ENCODE assay signal across 13 cellular contexts in the genomic region with DNA sequence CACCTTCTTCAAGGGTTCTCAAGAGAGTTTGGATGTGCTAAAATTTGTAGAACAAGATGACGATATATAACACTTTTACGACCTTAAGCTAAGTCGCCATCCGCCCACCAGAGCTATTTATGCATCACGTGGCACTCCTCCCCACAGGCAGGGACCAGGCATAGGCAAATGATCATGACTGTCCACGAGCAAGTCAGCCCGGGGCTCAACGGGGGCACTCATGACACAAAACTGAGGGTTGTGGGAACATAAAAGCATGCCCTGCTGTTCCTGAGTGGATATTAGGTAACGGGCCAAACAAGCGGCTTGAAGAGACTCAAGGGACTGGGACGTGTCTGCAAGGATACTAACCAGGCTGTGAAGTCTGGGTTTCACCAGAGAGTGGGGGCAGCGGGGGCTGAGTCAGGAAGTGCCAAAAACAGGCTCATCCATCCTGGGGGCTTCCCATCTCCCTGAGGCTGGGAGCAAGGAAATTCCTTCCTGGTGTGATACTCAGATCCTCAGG. TPM values are rescaled to one million over a fixed set of nuclear protein-coding genes. Genes with fewer than 3 reads are reported as not detected.
DNase-seq lines count a peak whose midpoint lies in the region; ATAC-seq and TF ChIP-seq lines count a peak whose summit lies in the region.
"Had no signal": no experiment of that assay in that cellular context is flagged by ENCODE, and none has a peak within 500 bp of the region (broad histone marks: within the 10 kb centered on the region; RNA-seq: fewer than 3 reads in every experiment).

No MANE protein-coding gene starts in this region.

- peaks cover 19% of the 10 kb centered on the region for H3K4me1 ChIP-seq in osteoblast (ENCODE audit: insufficient read depth, low read length)
- H3K4me1 ChIP-seq in MM.1S (ENCODE audit: low read length) = no peaks in the 10 kb centered on the region
- H3K4me1 ChIP-seq: right lobe of liver had no signal

- H3K9me3 ChIP-seq in AG04450 (ENCODE audit: control insufficient read depth, insufficient read depth, low read length) (no peaks in the 10 kb centered on the region; the same call in 1 of the 2 replicates), osteoblast (ENCODE audit: low read depth, low read length) (no peaks in the 10 kb centered on the region), MM.1S (replicated peaks; ENCODE audit: insufficient read depth, low read length) (no peaks in the 10 kb centered on the region)
- H3K9me3 ChIP-seq: right lobe of liver, upper lobe of left lung had no signal

- H3K36me3 ChIP-seq in osteoblast (ENCODE audit: insufficient read depth, low read length) (no peaks in the 10 kb centered on the region), MM.1S (replicated peaks; ENCODE audit: insufficient read depth, low read length) (no peaks in the 10 kb centered on the region)
- H3K36me3 ChIP-seq: right lobe of liver, upper lobe of left lung had no signal

- H3K27me3 ChIP-seq in AG04450 (ENCODE audit: control insufficient read depth, insufficient read depth, low read length) (peaks cover 59% of the 10 kb centered on the region), osteoblast (ENCODE audit: insufficient read depth, low read length) (peaks cover 18% of the 10 kb centered on the region), MM.1S (replicated peaks; ENCODE audit: insufficient read depth, low read length) (peaks cover 39% of the 10 kb centered on the region)
- H3K27me3 ChIP-seq: right lobe of liver, upper lobe of left lung had no signal

- no peak overlapping the region for H3K9ac ChIP-seq in MM.1S (ENCODE audit: low read length)

- POLR2A ChIA-PET in AG04450 (lab: Yijun Ruan, JAX) = no interaction called here

- H3K9me2 ChIP-seq in MM.1S (replicated peaks; ENCODE audit: insufficient read depth, low read length) = no peaks in the 10 kb centered on the region

- no peaks in the 10 kb centered on the region for H4K20me1 ChIP-seq in osteoblast (ENCODE audit: insufficient read depth, low read length)
- no peaks in the 10 kb centered on the region for H4K20me1 ChIP-seq in MM.1S (ENCODE audit: insufficient read depth, low read length)

- H3K4me2 ChIP-seq in osteoblast (ENCODE audit: insufficient read depth, low read length) = peak overlapping the region; percentile 83
- no peak overlapping the region for H3K4me2 ChIP-seq in MM.1S (ENCODE audit: low read depth, low read length)

- H3F3A ChIP-seq in MM.1S (ENCODE audit: insufficient read depth, low read length) = no peaks in the 10 kb centered on the region

- peak overlapping the region; percentile 10; the same call in 1 of the 2 replicates for H3K4me3 ChIP-seq in AG04450 (ENCODE audit: low read depth, low read length)
- H3K4me3 ChIP-seq in foreskin fibroblast (ENCODE audit: low read depth in 1 of 2, low read length in 2 of 2) = peak overlapping the region; percentile 11 to 40
- H3K4me3 ChIP-seq in osteoblast (ENCODE audit: insufficient read depth, low read length) = peak overlapping the region; percentile 62
- no peak overlapping the region for H3K4me3 ChIP-seq in MM.1S (ENCODE audit: low read length)
- H3K4me3 ChIP-seq: right lobe of liver had no signal

- H2AFZ ChIP-seq in osteoblast (ENCODE audit: low read length) (peak overlapping the region; percentile 86), MM.1S (ENCODE audit: low read length) (no peak overlapping the region)

- TF ChIP-seq CTCF in AG04450 (IDR thresholded peaks at IDR 0.05; ENCODE audit: low read depth, low read length) (no peak), foreskin fibroblast (IDR thresholded peaks at IDR 0.05; ENCODE audit: low read depth, low read length) (no peak), osteoblast (IDR thresholded peaks at IDR 0.05; ENCODE audit: extremely low read depth, low read depth, low read length) (no peak), MM.1S (IDR thresholded peaks at IDR 0.05; ENCODE audit: low read length) (no peak)

- DNase-seq in AG04450 (ENCODE audit: low read depth, low spot score) (no peak), NCI-H524 treated with DMSO at 0.1 percent for 48 hours (lab: John Stamatoyannopoulos, UW) (peak; percentile 66), foreskin fibroblast (peak; percentile 27 to 56), osteoblast (ENCODE audit: insufficient read length, low spot score, missing footprints) (peak; percentile 86), HCEC 1CT (no peak), MM.1S (no peak)
- no peak for DNase-seq in stimulated activated CD4-positive, alpha-beta T cell treated with anti-CD3 and anti-CD28 coated beads, Interleukin-2, amount 100 ng/mL, for 48 hours
- DNase-seq: activated CD4-positive, alpha-beta T cell treated with anti-CD3 and anti-CD28 coated beads, Interleukin-2, amount 50 U/mL, for 1 hour; GOT3; right lobe of liver had no signal

- no peak overlapping the region for H3K27ac ChIP-seq in AG04450 (ENCODE audit: low read depth, low read length)
- H3K27ac ChIP-seq in osteoblast (ENCODE audit: low read depth, low read length) = peak overlapping the region; percentile 27
- H3K27ac ChIP-seq in MM.1S (ENCODE audit: low read length) = no peak overlapping the region
- H3K27ac ChIP-seq: right lobe of liver, upper lobe of left lung had no signal

- H3K79me2 ChIP-seq in osteoblast (ENCODE audit: insufficient read depth, low read length) (no peaks in the 10 kb centered on the region), MM.1S (ENCODE audit: low read length) (no peaks in the 10 kb centered on the region)

- ATAC-seq in SK-N-SH treated with all-trans-retinoic acid at 6 μM for 48 hours = no peak
- ATAC-seq: right lobe of liver had no signal

- CTCF ChIA-PET in AG04450 (lab: Charles Lee) = interaction anchor here (1.6 to 2.0 kb wide), 2 partner anchors 23 to 71 kb away, joined by 4 to 7 read pairs; a partner anchor contains a TSS

TF ChIP-seq in SK-N-SH treated with all-trans-retinoic acid at 6 μM for 48 hours, 23 proteins besides CTCF, POLR2A, EP300 and RAD21:
- no peak for TF ChIP-seq ARNTL (CRISPR knock-in tag; IDR thresholded peaks at IDR 0.05; ENCODE audit: borderline replicate concordance, low read depth)

RNA-seq across cellular contexts. Expression of a gene that starts 58.1 kb away (rescaled TPM):
- not detected in 2 replicates for polyA plus RNA-seq in AG04450 (2011; rRNA removed)
- polyA minus RNA-seq in AG04450 (2011; rRNA and poly(A)+ RNA removed) = not detected in 2 replicates
- under 0.01 TPM in 1 of 2 replicates, not detected in the other for total RNA-seq in osteoblast
- total RNA-seq: HT1080 had no signal

RNA-seq across cellular contexts. Expression of a gene that starts 58.4 kb away (rescaled TPM):
- polyA plus RNA-seq in AG04450 (2011; rRNA removed) = 16.8 and 21.4 TPM in 2 replicates
- 36.1 and 51.0 TPM in 2 replicates for polyA minus RNA-seq in AG04450 (2011; rRNA and poly(A)+ RNA removed)
- total RNA-seq in osteoblast = 28.0 and 29.7 TPM in 2 replicates

Comparison
In these comparisons a context has a peak if more than half of its experiments do, and no peak if none do; other contexts are left out.
1. DNase-seq: peak in NCI-H524 treated with DMSO at 0.1 percent for 48 hours (single experiment), foreskin fibroblast (2 of 2) and osteoblast (single experiment); none in AG04450 (single experiment), HCEC 1CT (single experiment), MM.1S (single experiment) and stimulated activated CD4-positive, alpha-beta T cell treated with anti-CD3 and anti-CD28 coated beads, Interleukin-2, amount 100 ng/mL, for 48 hours (0 of 2).